In genomic region chr6:32819729-32820128, GRCh38 we compare ENCODE assay signal across 13 cellular contexts. TPM values are rescaled to one million over a fixed set of nuclear protein-coding genes. Genes with fewer than 3 reads are reported as not detected.
DNase-seq lines count a peak whose midpoint lies in the region; ATAC-seq, FAIRE-seq and TF ChIP-seq lines count a peak whose summit lies in the region.
"Had no signal": no experiment of that assay in that cellular context is flagged by ENCODE, and none has a peak within 500 bp of the region (broad histone marks: within the 10 kb centered on the region; RNA-seq: fewer than 3 reads in every experiment).

No MANE protein-coding gene starts in this region.

- no peaks in the 10 kb centered on the region for H3K27me3 ChIP-seq in keratinocyte (ENCODE audit: control insufficient read depth, extremely low read depth, insufficient read depth, low read length)
- H3K27me3 ChIP-seq: suprapubic skin had no signal

- H4K20me1 ChIP-seq in keratinocyte (ENCODE audit: control insufficient read depth, extremely low read depth, insufficient read depth, low read length), result no peaks in the 10 kb centered on the region

- H3K27ac ChIP-seq in keratinocyte (ENCODE audit: control insufficient read depth, insufficient read depth, low read length), result peak overlapping the region; percentile 57
- H3K27ac ChIP-seq: heart left ventricle had no signal

- H3K9me3 ChIP-seq in keratinocyte (ENCODE audit: control insufficient read depth, low read depth, low read length), result no peaks in the 10 kb centered on the region
- H3K9me3 ChIP-seq: heart left ventricle, suprapubic skin had no signal

- H3K4me1 Mint-ChIP-seq in activated CD8-positive, alpha-beta memory T cell treated with anti-CD3 and anti-CD28 coated beads, Interleukin-2, amount 10 ng/mL, durations not matched to agents 7 days and 5 days, result peaks cover 6% of the 10 kb centered on the region
- H3K4me1 Mint-ChIP-seq: brain had no signal

- dilution Hi-C loops in keratinocyte (cut with MboI; ENCODE audit: extremely low pct_ligation_motif_present, low sequenced_read_pairs), result no loop called here

- H3K36me3 Mint-ChIP-seq in activated CD8-positive, alpha-beta memory T cell treated with anti-CD3 and anti-CD28 coated beads, Interleukin-2, amount 10 ng/mL, durations not matched to agents 7 days and 5 days, result no peaks in the 10 kb centered on the region
- H3K36me3 Mint-ChIP-seq: brain had no signal

- no peak for ATAC-seq in activated CD8-positive, alpha-beta memory T cell treated with anti-CD3 and anti-CD28 coated beads, Interleukin-2, amount 10 ng/mL, durations not matched to agents 7 days and 5 days
- no peak for ATAC-seq in HG03196 (IDR thresholded peaks at IDR 0.05; ENCODE audit: unreplicated experiment)
- ATAC-seq: heart left ventricle had no signal

- FAIRE-seq in keratinocyte (lab: Jason Lieb, UNC), result peak; percentile 99

- TF ChIP-seq CTCF in AG09309 (IDR thresholded peaks at IDR 0.05; ENCODE audit: control insufficient read depth, insufficient read depth, low read depth, low read length, missing control alignments), result no peak
- TF ChIP-seq CTCF in keratinocyte (optimal IDR thresholded peaks at IDR 0.05 in 1 of 3, IDR thresholded peaks at IDR 0.05 in 1 of 3, conservative IDR thresholded peaks at IDR 0.05 in 1 of 3; ENCODE audit: extremely low read depth in 1 of 3, insufficient read depth in 2 of 3, low read length in 3 of 3), result no peak

- H3K27ac Mint-ChIP-seq in activated CD8-positive, alpha-beta memory T cell treated with anti-CD3 and anti-CD28 coated beads, Interleukin-2, amount 10 ng/mL, durations not matched to agents 7 days and 5 days, result no peak overlapping the region
- H3K27ac Mint-ChIP-seq: brain had no signal

- CTCF ChIA-PET in activated CD8-positive, alpha-beta memory T cell treated with anti-CD3 and anti-CD28 coated beads, Interleukin-2, amount 10 ng/mL, durations not matched to agents 7 days and 5 days (lab: Charles Lee), result interaction anchor here (1.4 to 2.5 kb wide), 5 partner anchors 19 to 72 kb away, joined by 3 to 14 read pairs (median 6); partner anchors contain the start of gene TAP2

- DNase-seq in AG09309 (ENCODE audit: low read depth) (peak; percentile 57), HK-2 (ENCODE audit: unreplicated experiment) (peak; percentile 44), amniotic epithelial cell (ENCODE audit: low read depth) (peak; percentile 82), keratinocyte (ENCODE audit: low read depth, low spot score) (no peak), CD1c-positive myeloid dendritic cell (ENCODE audit: extremely low spot score) (no peak)
- DNase-seq in stimulated activated CD4-positive, alpha-beta T cell treated with anti-CD3 and anti-CD28 coated beads, Interleukin-12 subunit alpha, Interleukin-12 subunit beta, amount 100 ng/mL, for 4 hours, result no peak
- DNase-seq in activated CD8-positive, alpha-beta memory T cell treated with anti-CD3 and anti-CD28 coated beads, Interleukin-2, amount 10 ng/mL, durations not matched to agents 7 days and 5 days, result no peak
- DNase-seq: heart left ventricle, NCI-H2029, SHP77 treated with DMSO at 0.1 percent for 48 hours had no signal

- no peak overlapping the region for H3K4me3 Mint-ChIP-seq in activated CD8-positive, alpha-beta memory T cell treated with anti-CD3 and anti-CD28 coated beads, Interleukin-2, amount 10 ng/mL, durations not matched to agents 7 days and 5 days
- H3K4me3 Mint-ChIP-seq: brain had no signal

- H2AFZ ChIP-seq in keratinocyte (ENCODE audit: control insufficient read depth, low read length), result no peak overlapping the region

- H3K9me3 Mint-ChIP-seq in activated CD8-positive, alpha-beta memory T cell treated with anti-CD3 and anti-CD28 coated beads, Interleukin-2, amount 10 ng/mL, durations not matched to agents 7 days and 5 days (ENCODE audit: low read depth), result no peaks in the 10 kb centered on the region
- H3K9me3 Mint-ChIP-seq: brain had no signal

- peaks cover 33% of the 10 kb centered on the region for H3K4me1 ChIP-seq in keratinocyte (ENCODE audit: control insufficient read depth, extremely low read depth, insufficient read depth, low read length)

- no peaks in the 10 kb centered on the region for H3K79me2 ChIP-seq in keratinocyte (ENCODE audit: control insufficient read depth, insufficient read depth, low read length)

- no peaks in the 10 kb centered on the region for H3K27me3 Mint-ChIP-seq in activated CD8-positive, alpha-beta memory T cell treated with anti-CD3 and anti-CD28 coated beads, Interleukin-2, amount 10 ng/mL, durations not matched to agents 7 days and 5 days

- H3K9ac ChIP-seq in keratinocyte (ENCODE audit: control insufficient read depth, extremely low read depth, insufficient read depth, low read length), result no peak overlapping the region

- H3K9me1 ChIP-seq in keratinocyte (ENCODE audit: control insufficient read depth, extremely low read depth, insufficient read depth, low read length), result no peaks in the 10 kb centered on the region

- peak overlapping the region; percentile 49 for H3K4me2 ChIP-seq in keratinocyte (ENCODE audit: control insufficient read depth, extremely low read depth, insufficient read depth, low read depth, low read length)

- H3K36me3 ChIP-seq in keratinocyte (ENCODE audit: control insufficient read depth in 2 of 2, extremely low read depth in 1 of 2, insufficient read depth in 2 of 2, low read length in 2 of 2), result no peaks in the 10 kb centered on the region
- H3K36me3 ChIP-seq: heart left ventricle, suprapubic skin had no signal

- H3K4me3 ChIP-seq in AG09309 (ENCODE audit: control insufficient read depth, low read depth, low read length) (no peak overlapping the region), keratinocyte (ENCODE audit: control insufficient read depth in 2 of 3, extremely low read depth in 1 of 3, insufficient read depth in 2 of 3, low read depth in 1 of 3, low read length in 3 of 3) (no peak overlapping the region)
- H3K4me3 ChIP-seq: heart left ventricle, suprapubic skin had no signal

RNA-seq across cellular contexts. Expression of gene HLA-DOB, which starts 2.9 kb away (rescaled TPM):
- polyA plus RNA-seq in keratinocyte, result 9.2 to 12.7 TPM (median 12.5 TPM) in 3 replicates
- 0.34 TPM for polyA plus RNA-seq in keratinocyte (2011; ENCODE audit: low read depth)
- 4.4 and 6.7 TPM in 2 replicates for polyA plus RNA-seq in keratinocyte (2011; cell fraction: cytosol; rRNA removed)
- 24.8 and 29.0 TPM in 2 replicates for polyA plus RNA-seq in keratinocyte (2011; cell fraction: nucleus; rRNA removed)
- 3.8 and 7.3 TPM in 2 replicates for polyA plus RNA-seq in keratinocyte (2012; ENCODE audit: low replicate concordance)
- 4.6 to 5.1 TPM (median 4.9 TPM) in 3 replicates for polyA minus RNA-seq in keratinocyte
- polyA minus RNA-seq in keratinocyte (2011; cell fraction: cytosol; rRNA and poly(A)+ RNA removed), result not detected
- polyA minus RNA-seq in keratinocyte (2011; cell fraction: nucleus; rRNA and poly(A)+ RNA removed), result 5.6 and 5.8 TPM in 2 replicates
- total RNA-seq in activated CD8-positive, alpha-beta memory T cell treated with anti-CD3 and anti-CD28 coated beads, Interleukin-2, amount 10 ng/mL, durations not matched to agents 7 days and 5 days, result 1 to 10 TPM; 2.7 to 3.9 TPM

RNA-seq across cellular contexts. Expression of gene TAP2, which starts 18.8 kb away (rescaled TPM):
- 24.5 to 50.7 TPM (median 32.6 TPM) in 3 replicates for polyA plus RNA-seq in keratinocyte
- 4.3 TPM for polyA plus RNA-seq in keratinocyte (2011; ENCODE audit: low read depth)
- polyA plus RNA-seq in keratinocyte (2011; cell fraction: cytosol; rRNA removed), result 7.8 and 9.5 TPM in 2 replicates
- polyA plus RNA-seq in keratinocyte (2011; cell fraction: nucleus; rRNA removed), result 69.2 and 76.6 TPM in 2 replicates
- polyA plus RNA-seq in keratinocyte (2012; ENCODE audit: low replicate concordance), result 21.9 and 59.2 TPM in 2 replicates
- polyA minus RNA-seq in keratinocyte, result 49.4 to 105 TPM (median 68.7 TPM) in 3 replicates
- polyA minus RNA-seq in keratinocyte (2011; cell fraction: cytosol; rRNA and poly(A)+ RNA removed), result 24.0 TPM
- 94.4 and 116 TPM in 2 replicates for polyA minus RNA-seq in keratinocyte (2011; cell fraction: nucleus; rRNA and poly(A)+ RNA removed)
- total RNA-seq in activated CD8-positive, alpha-beta memory T cell treated with anti-CD3 and anti-CD28 coated beads, Interleukin-2, amount 10 ng/mL, durations not matched to agents 7 days and 5 days, result 100 to 1,000 TPM; 242 to 258 TPM

RNA-seq across cellular contexts. Expression of gene PSMB8, which starts 24.1 kb away (rescaled TPM):
- 44.4 to 66.7 TPM (median 63.4 TPM) in 3 replicates for polyA plus RNA-seq in keratinocyte
- polyA plus RNA-seq in keratinocyte (2011; ENCODE audit: low read depth), result 10.5 TPM
- polyA plus RNA-seq in keratinocyte (2011; cell fraction: cytosol; rRNA removed), result 34.6 and 43.8 TPM in 2 replicates
- 24.8 and 26.6 TPM in 2 replicates for polyA plus RNA-seq in keratinocyte (2011; cell fraction: nucleus; rRNA removed)
- polyA plus RNA-seq in keratinocyte (2012; ENCODE audit: low replicate concordance), result 17.9 and 59.2 TPM in 2 replicates
- polyA minus RNA-seq in keratinocyte, result 20.2 to 36.4 TPM (median 31.7 TPM) in 3 replicates
- 11.1 TPM for polyA minus RNA-seq in keratinocyte (2011; cell fraction: cytosol; rRNA and poly(A)+ RNA removed)
- polyA minus RNA-seq in keratinocyte (2011; cell fraction: nucleus; rRNA and poly(A)+ RNA removed), result 4.3 and 5.0 TPM in 2 replicates
- total RNA-seq in activated CD8-positive, alpha-beta memory T cell treated with anti-CD3 and anti-CD28 coated beads, Interleukin-2, amount 10 ng/mL, durations not matched to agents 7 days and 5 days, result 100 to 1,000 TPM; 461 to 464 TPM

RNA-seq across cellular contexts. Expression of gene TAP1, which starts 33.8 kb away (rescaled TPM):
- 56.1 to 81.7 TPM (median 61.4 TPM) in 3 replicates for polyA plus RNA-seq in keratinocyte
- 10.9 TPM for polyA plus RNA-seq in keratinocyte (2011; ENCODE audit: low read depth)
- 44.3 and 45.6 TPM in 2 replicates for polyA plus RNA-seq in keratinocyte (2011; cell fraction: cytosol; rRNA removed)
- polyA plus RNA-seq in keratinocyte (2011; cell fraction: nucleus; rRNA removed), result 92.6 and 97.3 TPM in 2 replicates
- polyA plus RNA-seq in keratinocyte (2012; ENCODE audit: low replicate concordance), result 47.4 and 68.3 TPM in 2 replicates
- 74.6 to 93.6 TPM (median 82.4 TPM) in 3 replicates for polyA minus RNA-seq in keratinocyte
- polyA minus RNA-seq in keratinocyte (2011; cell fraction: cytosol; rRNA and poly(A)+ RNA removed), result 72.1 TPM
- 81.8 and 84.9 TPM in 2 replicates for polyA minus RNA-seq in keratinocyte (2011; cell fraction: nucleus; rRNA and poly(A)+ RNA removed)
- 100 to 1,000 TPM; 407 to 417 TPM for total RNA-seq in activated CD8-positive, alpha-beta memory T cell treated with anti-CD3 and anti-CD28 coated beads, Interleukin-2, amount 10 ng/mL, durations not matched to agents 7 days and 5 days

RNA-seq across cellular contexts. Expression of gene PSMB9, which starts 34.3 kb away (rescaled TPM):
- 21.3 to 29.0 TPM (median 25.4 TPM) in 3 replicates for polyA plus RNA-seq in keratinocyte
- polyA plus RNA-seq in keratinocyte (2011; ENCODE audit: low read depth), result 0.69 TPM
- polyA plus RNA-seq in keratinocyte (2011; cell fraction: cytosol; rRNA removed), result 10.9 and 17.9 TPM in 2 replicates
- polyA plus RNA-seq in keratinocyte (2011; cell fraction: nucleus; rRNA removed), result 6.6 TPM in 2 replicates
- 1.4 and 28.6 TPM in 2 replicates for polyA plus RNA-seq in keratinocyte (2012; ENCODE audit: low replicate concordance)
- 13.0 to 16.5 TPM (median 14.0 TPM) in 3 replicates for polyA minus RNA-seq in keratinocyte
- polyA minus RNA-seq in keratinocyte (2011; cell fraction: cytosol; rRNA and poly(A)+ RNA removed), result 9.2 TPM
- polyA minus RNA-seq in keratinocyte (2011; cell fraction: nucleus; rRNA and poly(A)+ RNA removed), result 1.3 and 1.5 TPM in 2 replicates
- 100 to 1,000 TPM; 402 to 473 TPM for total RNA-seq in activated CD8-positive, alpha-beta memory T cell treated with anti-CD3 and anti-CD28 coated beads, Interleukin-2, amount 10 ng/mL, durations not matched to agents 7 days and 5 days

Comparison
In these comparisons a context has a peak if more than half of its experiments do, and no peak if none do; other contexts are left out.
1. DNase-seq: peak in AG09309 (single experiment), HK-2 (single experiment) and amniotic epithelial cell (single experiment); none in keratinocyte (single experiment), stimulated activated CD4-positive, alpha-beta T cell treated with anti-CD3 and anti-CD28 coated beads, Interleukin-12 subunit alpha, Interleukin-12 subunit beta, amount 100 ng/mL, for 4 hours (single experiment), activated CD8-positive, alpha-beta memory T cell treated with anti-CD3 and anti-CD28 coated beads, Interleukin-2, amount 10 ng/mL, durations not matched to agents 7 days and 5 days (single experiment) and CD1c-positive myeloid dendritic cell (single experiment).